In the genomic region with DNA sequence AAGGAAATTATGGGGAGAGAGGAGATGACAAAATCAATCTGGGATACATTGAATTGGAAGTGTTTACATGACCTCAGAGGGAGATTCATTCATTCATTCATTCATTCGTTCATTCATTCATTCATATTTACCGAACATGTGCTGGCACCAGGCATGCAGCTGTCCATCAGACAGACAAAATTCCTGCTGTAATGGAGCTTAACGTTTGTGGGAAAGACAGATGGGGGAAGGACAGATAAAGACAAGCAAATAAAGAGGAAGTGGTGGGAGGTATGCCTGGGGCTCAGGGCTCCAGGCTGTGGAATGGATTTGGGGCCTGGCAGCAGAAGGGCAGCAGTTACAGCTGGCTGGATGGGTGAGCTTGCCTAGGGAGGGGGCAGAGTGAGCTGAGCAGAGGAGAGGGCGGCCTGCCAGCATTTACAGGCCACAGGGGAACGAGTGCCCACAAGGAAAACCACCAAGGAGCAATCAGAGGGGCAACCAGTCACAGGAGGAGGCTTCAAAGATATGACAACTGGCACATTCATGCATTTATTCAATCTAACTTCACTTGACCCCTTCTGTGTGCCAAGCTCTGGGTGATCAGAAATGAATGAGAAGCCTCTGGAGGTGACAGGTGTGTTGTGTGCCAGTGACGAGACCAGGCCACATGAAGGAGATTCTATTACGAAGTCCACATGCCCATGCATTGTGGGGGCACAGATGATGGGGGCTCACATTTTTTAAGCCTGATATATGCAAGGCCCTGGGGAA, we compare ENCODE assay signal across 13 cellular contexts. TPM values are rescaled to one million over a fixed set of nuclear protein-coding genes. Genes with fewer than 3 reads are reported as not detected.
DNase-seq lines count a peak whose midpoint lies in the region; ATAC-seq, FAIRE-seq and TF ChIP-seq lines count a peak whose summit lies in the region.
"Had no signal": no experiment of that assay in that cellular context is flagged by ENCODE, and none has a peak within 500 bp of the region (broad histone marks: within the 10 kb centered on the region; RNA-seq: fewer than 3 reads in every experiment).

No MANE protein-coding gene starts in this region.

- H2AK5ac ChIP-seq in IMR-90 (ENCODE audit: low read depth, low read length) = peak overlapping the region; percentile 88

- H3K9ac ChIP-seq in IMR-90 (ENCODE audit: low read depth, low read length) = no peak overlapping the region; the same call in 1 of the 2 replicates

- POLR2A ChIA-PET in IMR-90 (lab: Charles Lee; ENCODE audit: unreplicated experiment) = interaction anchor here (0.6 to 0.7 kb wide), 2 partner anchors 13 to 58 kb away, joined by 3 to 8 read pairs; no protein-coding TSS in a partner anchor

- TF ChIP-seq CTCF in IMR-90 (conservative IDR thresholded peaks at IDR 0.05; ENCODE audit: low read depth, low read length) = no peak

- no peaks in the 10 kb centered on the region for H3K79me1 ChIP-seq in IMR-90 (ENCODE audit: low read depth in 1 of 2, low read length in 2 of 2)

- peak overlapping the region; percentile 28; the same call in 1 of the 3 replicates for H2BK15ac ChIP-seq in IMR-90 (ENCODE audit: low read depth, low read length)

- H2AFZ ChIP-seq in IMR-90 (replicated peaks; ENCODE audit: low read length, poor library complexity) = peak overlapping the region; percentile 67

- peaks cover 6% of the 10 kb centered on the region; the same call in 1 of the 2 replicates for H3K9me1 ChIP-seq in IMR-90 (ENCODE audit: insufficient read depth, low read length)

- no peak for ATAC-seq in IMR-90 (ENCODE audit: low read depth)
- ATAC-seq: activated T-helper 17 cell treated with anti-CD3 and anti-CD28 coated beads, Interleukin-2, amount 50 U/mL, for 72 hours had no signal

- no peak overlapping the region for H3K27ac ChIP-seq in IMR-90 (ENCODE audit: insufficient read depth, low read length)

- H2BK120ac ChIP-seq in IMR-90 (ENCODE audit: low read depth, low read length) = peak overlapping the region; percentile 31; the same call in 1 of the 2 replicates

- intact Hi-C loops in IMR-90 (cut with micrococcal nuclease) = loop anchor here (2.0 kb wide), 1 partner anchor 67 kb away; the partner anchor contains the start of gene MAP3K14

- DNase-seq in DMS 273 treated with DMSO at 0.1 percent for 48 hours (lab: John Stamatoyannopoulos, UW) (peak; percentile 22), IMR-90 (no peak), RCC 7860 (ENCODE audit: low spot score) (peak; percentile 86), glomerular visceral epithelial cell (ENCODE audit: extremely low spot score) (peak; percentile 94), HuH-7.5 (ENCODE audit: low spot score) (no peak), AG20443 (ENCODE audit: low spot score) (no peak), mucosa of gallbladder (ENCODE audit: low spot score) (no peak), SW480 (ENCODE audit: low spot score) (no peak)
- DNase-seq: activated CD4-positive, alpha-beta T cell treated with anti-CD3 and anti-CD28 coated beads for 1 hour; Caco-2; NCI-H187 had no signal

- CTCF ChIA-PET in IMR-90 (lab: Yijun Ruan, JAX) = interaction anchor here (1.2 to 2.7 kb wide), 5 partner anchors 13 to 249 kb away, joined by 3 to 16 read pairs (median 4); partner anchors contain the start of gene ACBD4

- no peaks in the 10 kb centered on the region for H3K36me3 ChIP-seq in IMR-90 (ENCODE audit: control insufficient read depth, insufficient read depth, low read length)

- H2AK9ac ChIP-seq in IMR-90 (replicated peaks; ENCODE audit: low read depth, low read length, poor library complexity) = peak overlapping the region; percentile 77

- FAIRE-seq in RCC 7860 (lab: Jason Lieb, UNC) = peak; percentile 91
- FAIRE-seq: small intestine had no signal

- H4K91ac ChIP-seq in IMR-90 (ENCODE audit: insufficient read depth, low read depth, low read length) = peak overlapping the region; percentile 24; the same call in 1 of the 2 replicates

- H3K23ac ChIP-seq in IMR-90 (ENCODE audit: low read depth, low read length) = no peak overlapping the region

- no peaks in the 10 kb centered on the region for H3K9me3 ChIP-seq in IMR-90 (ENCODE audit: control insufficient read depth, insufficient read depth, low read length)
- H3K9me3 ChIP-seq: Caco-2 had no signal

- WGBS in IMR-90 (ENCODE audit: extremely low coverage in 2 of 2, insufficient read length in 1 of 2), 2 experiments = 94% methylated on average over 2 of the region's 7 CpGs; no CpG with 5 or more reads in 1 of the 2 experiments

- H3K4me1 ChIP-seq in IMR-90 (ENCODE audit: control insufficient read depth, insufficient read depth, low read length) = peaks cover 5% of the 10 kb centered on the region; the same call in 1 of the 2 replicates

- H3K4me2 ChIP-seq in IMR-90 (ENCODE audit: low read depth, low read length) = no peak overlapping the region

- no peak overlapping the region; the same call in 1 of the 2 replicates for H3K18ac ChIP-seq in IMR-90 (ENCODE audit: low read depth, low read length)

- no peak for TF ChIP-seq POLR2A in IMR-90 (IDR thresholded peaks at IDR 0.05; ENCODE audit: low read depth, low read length)

- H4K8ac ChIP-seq in IMR-90 (ENCODE audit: low read depth in 2 of 2, low read length in 2 of 2) = no peak overlapping the region

- peak overlapping the region; percentile 54 for H3K4ac ChIP-seq in IMR-90 (ENCODE audit: low read depth, low read length)

- dilution Hi-C loops in IMR-90 (cut with HindIII; ENCODE audit: low sequenced_read_pairs, unreplicated experiment) = no loop called here

- H4K5ac ChIP-seq in IMR-90 (ENCODE audit: low read depth, low read length) = no peak overlapping the region

- no peak for TF ChIP-seq RAD21 in IMR-90 (IDR thresholded peaks at IDR 0.05; ENCODE audit: low read length)

- no peak overlapping the region for H3K56ac ChIP-seq in IMR-90 (ENCODE audit: extremely low read depth, insufficient read depth, low read length)

- in situ Hi-C loops in IMR-90 (cut with MboI; ENCODE audit: low sequenced_read_pairs) = no loop called here

- no peak overlapping the region for H2BK5ac ChIP-seq in IMR-90 (ENCODE audit: low read depth, low read length, poor library complexity, severe bottlenecking)

- peaks cover 4% of the 10 kb centered on the region; the same call in 1 of the 2 replicates for H3K27me3 ChIP-seq in IMR-90 (ENCODE audit: control insufficient read depth, insufficient read depth, low read length)

- no peak overlapping the region for H3K4me3 ChIP-seq in IMR-90 (ENCODE audit: insufficient read depth, low read depth, low read length)

- no peak overlapping the region for H3K14ac ChIP-seq in IMR-90 (replicated peaks; ENCODE audit: low read depth, low read length)

- H4K20me1 ChIP-seq in IMR-90 (ENCODE audit: insufficient read depth, low read length) = no peaks in the 10 kb centered on the region

- no TSS peak for BruUV-seq in IMR-90 (replicated peaks; lab: Mats Ljungman, UMichigan)

- H2BK20ac ChIP-seq in IMR-90 (ENCODE audit: low read depth, low read length) = no peak overlapping the region; the same call in none of the 2 replicates

TF ChIP-seq in IMR-90, 13 proteins besides CTCF, POLR2A, EP300 and RAD21:
- TF ChIP-seq MXI1 (IDR thresholded peaks at IDR 0.05; ENCODE audit: borderline replicate concordance, low read depth, low read length) (no peak), NFE2L2 (IDR thresholded peaks at IDR 0.05; ENCODE audit: low read depth, low read length) (no peak), RFX5 (IDR thresholded peaks at IDR 0.05; ENCODE audit: low read depth, low read length) (no peak), CEBPB (IDR thresholded peaks at IDR 0.05; ENCODE audit: low read depth, low read length) (no peak), SMC3 (IDR thresholded peaks at IDR 0.05; ENCODE audit: low read depth, low read length) (no peak), RCOR1 (IDR thresholded peaks at IDR 0.05; ENCODE audit: insufficient replicate concordance, low read length) (no peak), MAZ (IDR thresholded peaks at IDR 0.05; ENCODE audit: borderline replicate concordance, low read depth, low read length) (no peak), FOS (IDR thresholded peaks at IDR 0.05; ENCODE audit: low read depth, low read length) (no peak), MAFK (IDR thresholded peaks at IDR 0.05; ENCODE audit: low read depth, low read length) (no peak), BHLHE40 (IDR thresholded peaks at IDR 0.05; ENCODE audit: low read depth, low read length) (no peak), CHD1 (IDR thresholded peaks at IDR 0.05; ENCODE audit: low read depth, low read length) (no peak)
- TF ChIP-seq, protein P1, sequence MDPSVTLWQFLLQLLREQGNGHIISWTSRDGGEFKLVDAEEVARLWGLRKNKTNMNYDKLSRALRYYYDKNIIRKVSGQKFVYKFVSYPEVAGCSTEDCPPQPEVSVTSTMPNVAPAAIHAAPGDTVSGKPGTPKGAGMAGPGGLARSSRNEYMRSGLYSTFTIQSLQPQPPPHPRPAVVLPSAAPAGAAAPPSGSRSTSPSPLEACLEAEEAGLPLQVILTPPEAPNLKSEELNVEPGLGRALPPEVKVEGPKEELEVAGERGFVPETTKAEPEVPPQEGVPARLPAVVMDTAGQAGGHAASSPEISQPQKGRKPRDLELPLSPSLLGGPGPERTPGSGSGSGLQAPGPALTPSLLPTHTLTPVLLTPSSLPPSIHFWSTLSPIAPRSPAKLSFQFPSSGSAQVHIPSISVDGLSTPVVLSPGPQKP (IDR thresholded peaks at IDR 0.05; ENCODE audit: borderline replicate concordance, low read depth, low read length) = no peak
- TF ChIP-seq, protein P2, sequence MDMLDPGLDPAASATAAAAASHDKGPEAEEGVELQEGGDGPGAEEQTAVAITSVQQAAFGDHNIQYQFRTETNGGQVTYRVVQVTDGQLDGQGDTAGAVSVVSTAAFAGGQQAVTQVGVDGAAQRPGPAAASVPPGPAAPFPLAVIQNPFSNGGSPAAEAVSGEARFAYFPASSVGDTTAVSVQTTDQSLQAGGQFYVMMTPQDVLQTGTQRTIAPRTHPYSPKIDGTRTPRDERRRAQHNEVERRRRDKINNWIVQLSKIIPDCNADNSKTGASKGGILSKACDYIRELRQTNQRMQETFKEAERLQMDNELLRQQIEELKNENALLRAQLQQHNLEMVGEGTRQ (IDR thresholded peaks at IDR 0.05; ENCODE audit: low read depth, low read length) = no peak
TF ChIP-seq in IMR-90: peak in this region for 0.

RNA-seq across cellular contexts. Expression of gene ARHGAP27, which starts 48.4 kb away (rescaled TPM):
- total RNA-seq in IMR-90 (2012; rRNA removed) (under 0.01 and 0.56 TPM in 2 replicates), mucosa of gallbladder (98.1 TPM)
- 0.89 and 1.9 TPM in 2 replicates for polyA plus RNA-seq in IMR-90 (2012; rRNA removed)
- 0.37 and 0.67 TPM in 2 replicates for polyA plus RNA-seq in IMR-90 (2012; cell fraction: cytosol; rRNA removed)
- 7.4 and 16.4 TPM in 2 replicates for polyA plus RNA-seq in IMR-90 (2012; cell fraction: nucleus; rRNA removed; ENCODE audit: low replicate concordance)

Comparison
In these comparisons a context has a peak if more than half of its experiments do, and no peak if none do; other contexts are left out.
1. DNase-seq: peak in DMS 273 treated with DMSO at 0.1 percent for 48 hours (single experiment), RCC 7860 (single experiment) and glomerular visceral epithelial cell (single experiment); none in IMR-90 (single experiment), HuH-7.5 (single experiment), AG20443 (single experiment), mucosa of gallbladder (single experiment) and SW480 (single experiment).
2. RNA of gene ARHGAP27, which starts 48.4 kb away (total RNA-seq): 98.1 TPM in mucosa of gallbladder (single experiment); under 0.01 to 0.56 TPM in IMR-90; every median in the first group is over 10 times any median in the second.